25 cellular contexts compared by ENCODE assay signal in genomic region chr4:24054910-24055309, GRCh38.
A peak's percentile ranks its signal among the peaks of the same experiment; 100 is the strongest.
DNase-seq lines count a peak whose midpoint lies in the region; ATAC-seq, FAIRE-seq and TF ChIP-seq lines count a peak whose summit lies in the region.
"Had no signal": no experiment of that assay in that cellular context is flagged by ENCODE, and none has a peak within 500 bp of the region (broad histone marks: within the 10 kb centered on the region; RNA-seq: fewer than 3 reads in every experiment).

No MANE protein-coding gene starts in this region.

- H3K4me3 ChIP-seq in psoas muscle (no peak overlapping the region), OCI-LY7 (ENCODE audit: low read depth, low read length, poor library complexity, severe bottlenecking) (no peak overlapping the region)
- H3K4me3 ChIP-seq: BLaER1 had no signal

- FAIRE-seq in H54 (lab: Jason Lieb, UNC) = peak; percentile 20

- no peak for DNase-seq in H54 (ENCODE audit: insufficient read length, low spot score)
- peak; percentile 30 for DNase-seq in SKM-1 (lab: John Stamatoyannopoulos, UW; ENCODE audit: unreplicated experiment)
- peak in 1 of 2 donors; percentile 39 for DNase-seq in foreskin keratinocyte
- DNase-seq in psoas muscle = no peak
- DNase-seq in AG08396 (ENCODE audit: low spot score) = no peak
- no peak for DNase-seq in putamen (ENCODE audit: low spot score)
- no peak for DNase-seq in OCI-LY7 (ENCODE audit: low spot score)
- DNase-seq: 8988T; ACHN; CD4-positive, CD25-positive, alpha-beta regulatory T cell; DMS153; GOT3; Karpas-422; NCI-H1105; NCI-H1436 treated with DMSO at 0.1 percent for 48 hours; NCI-H1930; NCI-H446 treated with DMSO at 0.1 percent for 48 hours; NCI-H526; NCI-H82; NK-92 treated with Interleukin-12 subunit alpha and Interleukin-12 subunit beta, amount 100 ng/mL, for 24 hours; SHP77 treated with DMSO at 0.1 percent for 48 hours; SW 1271 had no signal

- no peak for TF ChIP-seq CTCF in foreskin keratinocyte (conservative IDR thresholded peaks at IDR 0.05)
- TF ChIP-seq CTCF in psoas muscle (IDR thresholded peaks at IDR 0.05) = no peak
- no peak for TF ChIP-seq CTCF in OCI-LY7 (conservative IDR thresholded peaks at IDR 0.05; ENCODE audit: low read length)

- H2AFZ ChIP-seq in OCI-LY7 (ENCODE audit: low read length) = no peak overlapping the region

- H3K4me1 ChIP-seq in foreskin keratinocyte (peaks cover 6% of the 10 kb centered on the region), psoas muscle (no peaks in the 10 kb centered on the region), OCI-LY7 (ENCODE audit: insufficient read depth, low read length, poor library complexity, severe bottlenecking) (no peaks in the 10 kb centered on the region)
- H3K4me1 ChIP-seq: BLaER1 had no signal

- no peaks in the 10 kb centered on the region for H3K79me2 ChIP-seq in OCI-LY7 (ENCODE audit: insufficient read depth, low read depth, low read length)

- H3K9me3 ChIP-seq in psoas muscle (no peaks in the 10 kb centered on the region), OCI-LY7 (ENCODE audit: low read length) (no peaks in the 10 kb centered on the region)
- H3K9me3 ChIP-seq: BLaER1 had no signal

- POLR2A ChIA-PET in OCI-LY7 (lab: Charles Lee) = interaction anchor here (0.7 kb wide), 1 partner anchor 502 kb away, joined by 3 read pairs; no protein-coding TSS in a partner anchor

- H3K27me3 ChIP-seq in foreskin keratinocyte (no peaks in the 10 kb centered on the region), psoas muscle (ENCODE audit: insufficient read depth in 3 of 3, low read length in 2 of 3) (no peaks in the 10 kb centered on the region)
- H3K27me3 ChIP-seq: BLaER1 had no signal

- no peak overlapping the region for H3K4me2 ChIP-seq in OCI-LY7 (ENCODE audit: low read length)
- H3K4me2 ChIP-seq: BLaER1 had no signal

- H3K36me3 ChIP-seq in psoas muscle (ENCODE audit: insufficient read depth in 1 of 2, low read depth in 1 of 2) (no peaks in the 10 kb centered on the region), OCI-LY7 (ENCODE audit: insufficient read depth, low read length) (no peaks in the 10 kb centered on the region)
- H3K36me3 ChIP-seq: BLaER1 had no signal

- 32 to 60% (median 32%) methylated on average over 3 of the region's 3 CpGs for WGBS in psoas muscle, 3 donors

- peak; percentile 27 for ATAC-seq in foreskin keratinocyte
- peak; percentile 42 to 75 (median 62) for ATAC-seq in psoas muscle
- ATAC-seq in HG02973 (IDR thresholded peaks at IDR 0.05; ENCODE audit: unreplicated experiment) = no peak
- ATAC-seq: Panc1 had no signal

- intact Hi-C loops in psoas muscle (cut with DNase I) (no loop called here), OCI-LY7 (cut with micrococcal nuclease; ENCODE audit: unreplicated experiment) (no loop called here)

- H3K9me2 ChIP-seq in OCI-LY7 (ENCODE audit: insufficient read depth, low read length) = no peaks in the 10 kb centered on the region

- no peak for TF ChIP-seq POLR2A in H54 (IDR thresholded peaks at IDR 0.05; ENCODE audit: low read depth, low read length)

- CTCF ChIA-PET in OCI-LY7 (lab: Charles Lee; ENCODE audit: unreplicated experiment) = no interaction called here

- H3K27ac ChIP-seq in foreskin keratinocyte = no peak overlapping the region
- H3K27ac ChIP-seq in psoas muscle = no peak overlapping the region
- no peak overlapping the region for H3K27ac ChIP-seq in OCI-LY7 (ENCODE audit: low read depth, low read length, poor library complexity, severe bottlenecking)
- H3K27ac ChIP-seq: BLaER1 had no signal

- no peaks in the 10 kb centered on the region for H4K20me1 ChIP-seq in OCI-LY7 (ENCODE audit: insufficient read depth, low read length)
- H4K20me1 ChIP-seq: BLaER1 had no signal

- no TSS peak for BruUV-seq in OCI-LY7 (replicated peaks; lab: Mats Ljungman, UMichigan)
